12 cellular contexts compared by ENCODE assay signal in genomic region chr16:19517424-19518089, GRCh38. TPM values are rescaled to one million over a fixed set of nuclear protein-coding genes. Genes with fewer than 3 reads are reported as not detected.
A peak's percentile ranks its signal among the peaks of the same experiment; 100 is the strongest.
DNase-seq lines count a peak whose midpoint lies in the region; ATAC-seq, FAIRE-seq and TF ChIP-seq lines count a peak whose summit lies in the region.
"Had no signal": no experiment of that assay in that cellular context is flagged by ENCODE, and none has a peak within 500 bp of the region (broad histone marks: within the 10 kb centered on the region; RNA-seq: fewer than 3 reads in every experiment).

No MANE protein-coding gene starts in this region.

- no peak for TF ChIP-seq EP300 in HepG2 (IDR thresholded peaks at IDR 0.05; ENCODE audit: low read depth in 2 of 2, low read length in 2 of 2)
- no peak for TF ChIP-seq EP300 in HepG2 (CRISPR knock-in tag; IDR thresholded peaks at IDR 0.05; ENCODE audit: borderline replicate concordance)

- H3K4me1 ChIP-seq in adipocyte (ENCODE audit: control insufficient read depth, insufficient read depth, low read length) (peaks cover 35% of the 10 kb centered on the region), HepG2 (ENCODE audit: insufficient read depth, low read length) (peaks cover 57% of the 10 kb centered on the region), adrenal gland (replicated peaks in 1 of 2) (peaks cover 13 to 51% of the 10 kb centered on the region in 2 donors)

- peak; percentile 35 for DNase-seq in DMS53 (lab: John Stamatoyannopoulos, UW)
- DNase-seq in DMS53 treated with DMSO at 0.1 percent for 48 hours (lab: John Stamatoyannopoulos, UW; ENCODE audit: unreplicated experiment): no peak
- DNase-seq in M059J (ENCODE audit: low read depth): peak; percentile 84
- peak; percentile 47 for DNase-seq in adipocyte (ENCODE audit: low read depth)
- no peak for DNase-seq in HepG2 (ENCODE audit: low spot score)
- no peak for DNase-seq in D721Med (ENCODE audit: insufficient read length, low spot score)
- DNase-seq in adrenal gland: no peak
- DNase-seq: DMS79 treated with DMSO at 0.1 percent for 48 hours, heart left ventricle, NCI-H226 had no signal

- H3K27me3 ChIP-seq in adipocyte (replicated peaks; ENCODE audit: control insufficient read depth, insufficient read depth, low read length): no peaks in the 10 kb centered on the region
- no peaks in the 10 kb centered on the region; a peak in 1 of 5 replicates for H3K27me3 ChIP-seq in HepG2 (ENCODE audit: control insufficient read depth in 1 of 2, insufficient read depth in 2 of 2, low read length in 2 of 2)
- no peaks in the 10 kb centered on the region for H3K27me3 ChIP-seq in adrenal gland
- H3K27me3 ChIP-seq: heart left ventricle had no signal

- no peak overlapping the region for H2AFZ ChIP-seq in HepG2 (ENCODE audit: low read length)

- intact Hi-C loops in HepG2 (cut with micrococcal nuclease; ENCODE audit: unreplicated experiment): no loop called here
- intact Hi-C loops in adrenal gland (cut with DNase I): no loop called here

- FAIRE-seq in HepG2 (lab: Jason Lieb, UNC) (no peak), D721Med (lab: Jason Lieb, UNC) (no peak)

- peaks cover 23% of the 10 kb centered on the region for H3K36me3 ChIP-seq in adipocyte (ENCODE audit: control insufficient read depth, insufficient read depth, low read length, severe bottlenecking)
- peaks cover 6 to 27% of the 10 kb centered on the region in 2 experiments for H3K36me3 ChIP-seq in HepG2 (replicated peaks in 1 of 2; ENCODE audit: control insufficient read depth in 1 of 2, insufficient read depth in 2 of 2, low read length in 2 of 2)
- H3K36me3 ChIP-seq in adrenal gland (replicated peaks in 1 of 2): peaks cover 0 to 17% of the 10 kb centered on the region in 2 donors

- H3K79me2 ChIP-seq in HepG2 (ENCODE audit: insufficient read depth, low read length): peaks cover 17% of the 10 kb centered on the region

- in situ Hi-C loops in HepG2 (cut with HindIII; ENCODE audit: extremely low pct_ligation_motif_present, low pct_unique_long_range_greater_than_20kb): no loop called here

- H3K4me3 ChIP-seq in adipocyte (ENCODE audit: low read length): no peak overlapping the region
- no peak overlapping the region for H3K4me3 ChIP-seq in HepG2 (replicated peaks in 1 of 3; ENCODE audit: insufficient read depth in 1 of 3, low read depth in 2 of 3, low read length in 3 of 3)
- H3K4me3 ChIP-seq in adrenal gland: no peak overlapping the region
- H3K4me3 ChIP-seq: heart left ventricle had no signal

- H3K4me2 ChIP-seq in HepG2 (ENCODE audit: low read depth, low read length): no peak overlapping the region

- TF ChIP-seq POLR2A in HepG2 (IDR thresholded peaks at IDR 0.05; ENCODE audit: insufficient read depth in 1 of 2, low read depth in 2 of 2, low read length in 2 of 2) (no peak), adrenal gland (IDR thresholded peaks at IDR 0.05) (no peak)

- H3K9me3 ChIP-seq in adipocyte (ENCODE audit: control insufficient read depth, low read length) (no peaks in the 10 kb centered on the region), HepG2 (ENCODE audit: low read length) (no peaks in the 10 kb centered on the region), adrenal gland (replicated peaks in 1 of 3) (no peaks in the 10 kb centered on the region)
- H3K9me3 ChIP-seq: heart left ventricle had no signal

- WGBS in HepG2 (ENCODE audit: low lambda C conversion rate): 93% methylated on average over 8 of the region's 8 CpGs
- 84 to 91% (median 88%) methylated on average over 8 of the region's 8 CpGs for WGBS in adrenal gland, 4 donors

- ATAC-seq in HepG2 (no peak), HG02678 (IDR thresholded peaks at IDR 0.05; ENCODE audit: unreplicated experiment) (no peak)
- ATAC-seq: heart left ventricle had no signal

- no peak overlapping the region for H3K27ac ChIP-seq in HepG2 (ENCODE audit: extremely low read length, insufficient read depth, low read length)
- H3K27ac ChIP-seq in adrenal gland: no peak overlapping the region
- H3K27ac ChIP-seq: 22Rv1, heart left ventricle had no signal

- H3K9ac ChIP-seq in adipocyte (ENCODE audit: low read length) (no peak overlapping the region), HepG2 (ENCODE audit: insufficient read depth, low read depth, low read length) (no peak overlapping the region)

- TF ChIP-seq CTCF in HepG2 (CRISPR knock-in tag; IDR thresholded peaks at IDR 0.05) (no peak), D721Med (IDR thresholded peaks at IDR 0.05; ENCODE audit: insufficient read depth, missing control alignments) (no peak), adrenal gland (IDR thresholded peaks at IDR 0.05) (no peak)

- POLR2A ChIA-PET in HepG2 (lab: Yijun Ruan, JAX): no interaction called here

- no peak for TF ChIP-seq RAD21 in HepG2 (CRISPR knock-in tag; IDR thresholded peaks at IDR 0.05)

- BruUV-seq in HepG2 (replicated peaks; lab: Mats Ljungman, UMichigan): no TSS peak

- H4K20me1 ChIP-seq in HepG2 (ENCODE audit: insufficient read depth, low read length): no peaks in the 10 kb centered on the region

- CTCF ChIA-PET in HepG2 (lab: Yijun Ruan, JAX; ENCODE audit: low intra/inter-chr PET ratio, low total read pairs): no interaction called here

RNA-seq across cellular contexts. Expression of gene GDE1, which starts 4.3 kb away (rescaled TPM):
- 62.4 and 65.7 TPM in 2 replicates for total RNA-seq in M059J (2014; rRNA removed; shearing (Covaris generic))
- total RNA-seq in HepG2 (2016; rRNA removed; fragmentation: Illumina TruSeq; extraction: Trizol): 55.1 and 59.0 TPM in 2 replicates
- total RNA-seq in HepG2 (2016; cell fraction: cytosol; rRNA removed; fragmentation: Illumina TruSeq; extraction: Trizol; ENCODE audit: low read depth): 52.9 and 57.5 TPM in 2 replicates
- 45.6 and 63.3 TPM in 2 replicates for total RNA-seq in HepG2 (2016; cell fraction: insoluble cytoplasmic fraction; rRNA removed; fragmentation: Illumina TruSeq; extraction: Trizol)
- 123 and 138 TPM in 2 replicates for total RNA-seq in HepG2 (2016; cell fraction: membrane; rRNA removed; fragmentation: Illumina TruSeq; extraction: Trizol)
- total RNA-seq in HepG2 (2016; cell fraction: nucleus; rRNA removed; fragmentation: Illumina TruSeq; extraction: Trizol): 45.2 and 50.8 TPM in 2 replicates
- 35.9 and 38.9 TPM in 2 replicates for polyA plus RNA-seq in HepG2 (2011; rRNA removed)
- polyA plus RNA-seq in HepG2 (2011; cell fraction: cytosol; rRNA removed): 27.6 and 46.5 TPM in 2 replicates
- polyA plus RNA-seq in HepG2 (2011; cell fraction: nucleus; rRNA removed): 10.9 and 16.7 TPM in 2 replicates
- 89.0 and 119 TPM in 2 replicates for polyA plus RNA-seq in HepG2 (2012)
- polyA plus RNA-seq in HepG2 (2016; cell fraction: cytosol; fragmentation: Illumina TruSeq; extraction: Trizol; ENCODE audit: low read depth): 80.4 and 81.8 TPM in 2 replicates
- 50.5 and 58.3 TPM in 2 replicates for polyA plus RNA-seq in HepG2 (2016; cell fraction: insoluble cytoplasmic fraction; fragmentation: Illumina TruSeq; extraction: Trizol; ENCODE audit: low read depth)
- polyA plus RNA-seq in HepG2 (2016; cell fraction: membrane; fragmentation: Illumina TruSeq; extraction: Trizol; ENCODE audit: low read depth): 115 and 129 TPM in 2 replicates
- polyA plus RNA-seq in HepG2 (2016; cell fraction: nucleus; fragmentation: Illumina TruSeq; extraction: Trizol; ENCODE audit: insufficient read depth, low read depth): 61.2 and 70.9 TPM in 2 replicates
- polyA minus RNA-seq in HepG2 (2011; rRNA and poly(A)+ RNA removed; ENCODE audit: low replicate concordance): 12.3 and 18.4 TPM in 2 replicates
- polyA minus RNA-seq in HepG2 (2011; cell fraction: cytosol; rRNA and poly(A)+ RNA removed): 24.4 and 28.3 TPM in 2 replicates
- 15.5 and 36.3 TPM in 2 replicates for polyA minus RNA-seq in HepG2 (2011; cell fraction: nucleus; rRNA and poly(A)+ RNA removed)
- 10 to 100 TPM; 47.0 to 91.8 (median 65.5) TPM for total RNA-seq in adrenal gland
- 10 to 100 TPM; 20.1 to 70.5 (median 24.7) TPM for polyA plus RNA-seq in adrenal gland

RNA-seq across cellular contexts. Expression of gene CCP110, which starts 6.2 kb away (rescaled TPM):
- 7.9 and 11.4 TPM in 2 replicates for total RNA-seq in M059J (2014; rRNA removed; shearing (Covaris generic))
- 11.1 and 19.9 TPM in 2 replicates for total RNA-seq in HepG2 (2016; rRNA removed; fragmentation: Illumina TruSeq; extraction: Trizol)
- 1.7 and 2.6 TPM in 2 replicates for total RNA-seq in HepG2 (2016; cell fraction: cytosol; rRNA removed; fragmentation: Illumina TruSeq; extraction: Trizol; ENCODE audit: low read depth)
- total RNA-seq in HepG2 (2016; cell fraction: insoluble cytoplasmic fraction; rRNA removed; fragmentation: Illumina TruSeq; extraction: Trizol): 10.2 and 19.5 TPM in 2 replicates
- total RNA-seq in HepG2 (2016; cell fraction: membrane; rRNA removed; fragmentation: Illumina TruSeq; extraction: Trizol): 7.1 and 7.9 TPM in 2 replicates
- total RNA-seq in HepG2 (2016; cell fraction: nucleus; rRNA removed; fragmentation: Illumina TruSeq; extraction: Trizol): 15.4 and 17.2 TPM in 2 replicates
- polyA plus RNA-seq in HepG2 (2011; rRNA removed): 8.6 and 10.0 TPM in 2 replicates
- polyA plus RNA-seq in HepG2 (2011; cell fraction: cytosol; rRNA removed): 3.3 and 5.1 TPM in 2 replicates
- 6.8 and 10.0 TPM in 2 replicates for polyA plus RNA-seq in HepG2 (2011; cell fraction: nucleus; rRNA removed)
- polyA plus RNA-seq in HepG2 (2012): 17.7 and 18.2 TPM in 2 replicates
- polyA plus RNA-seq in HepG2 (2016; cell fraction: cytosol; fragmentation: Illumina TruSeq; extraction: Trizol; ENCODE audit: low read depth): 0.46 and 0.52 TPM in 2 replicates
- polyA plus RNA-seq in HepG2 (2016; cell fraction: insoluble cytoplasmic fraction; fragmentation: Illumina TruSeq; extraction: Trizol; ENCODE audit: low read depth): 19.6 and 20.5 TPM in 2 replicates
- 2.5 and 2.6 TPM in 2 replicates for polyA plus RNA-seq in HepG2 (2016; cell fraction: membrane; fragmentation: Illumina TruSeq; extraction: Trizol; ENCODE audit: low read depth)
- 23.8 and 24.5 TPM in 2 replicates for polyA plus RNA-seq in HepG2 (2016; cell fraction: nucleus; fragmentation: Illumina TruSeq; extraction: Trizol; ENCODE audit: insufficient read depth, low read depth)
- polyA minus RNA-seq in HepG2 (2011; rRNA and poly(A)+ RNA removed; ENCODE audit: low replicate concordance): 3.5 and 5.4 TPM in 2 replicates
- polyA minus RNA-seq in HepG2 (2011; cell fraction: cytosol; rRNA and poly(A)+ RNA removed): 7.8 and 8.1 TPM in 2 replicates
- polyA minus RNA-seq in HepG2 (2011; cell fraction: nucleus; rRNA and poly(A)+ RNA removed): 18.4 and 23.4 TPM in 2 replicates
- 10 to 100 TPM in 4 of 8 donors, 1 to 10 TPM in 4; 6.2 to 14.0 (median 10.0) TPM for total RNA-seq in adrenal gland
- 10 to 100 TPM in 1 of 3 donors, 1 to 10 TPM in 2; 3.0 to 10.4 (median 6.1) TPM for polyA plus RNA-seq in adrenal gland

RNA-seq across cellular contexts. Expression of gene VPS35L, which starts 37.9 kb away (rescaled TPM):
- total RNA-seq in M059J (2014; rRNA removed; shearing (Covaris generic)): 21.0 and 26.3 TPM in 2 replicates
- total RNA-seq in HepG2 (2016; rRNA removed; fragmentation: Illumina TruSeq; extraction: Trizol) (0.97 and 1.4 TPM in 2 replicates), adrenal gland (10 to 100 TPM; 59.0 to 96.7 (median 69.5) TPM)
- total RNA-seq in HepG2 (2016; cell fraction: cytosol; rRNA removed; fragmentation: Illumina TruSeq; extraction: Trizol; ENCODE audit: low read depth): 1.1 and 1.5 TPM in 2 replicates
- 0.76 and 1.1 TPM in 2 replicates for total RNA-seq in HepG2 (2016; cell fraction: insoluble cytoplasmic fraction; rRNA removed; fragmentation: Illumina TruSeq; extraction: Trizol)
- 1.9 and 2.0 TPM in 2 replicates for total RNA-seq in HepG2 (2016; cell fraction: membrane; rRNA removed; fragmentation: Illumina TruSeq; extraction: Trizol)
- 1.5 and 1.6 TPM in 2 replicates for total RNA-seq in HepG2 (2016; cell fraction: nucleus; rRNA removed; fragmentation: Illumina TruSeq; extraction: Trizol)
- polyA plus RNA-seq in HepG2 (2011; rRNA removed) (1.6 and 1.9 TPM in 2 replicates), adrenal gland (10 to 100 TPM; 50.8 to 72.4 (median 68.3) TPM)
- polyA plus RNA-seq in HepG2 (2011; cell fraction: cytosol; rRNA removed): 1.5 and 1.8 TPM in 2 replicates
- polyA plus RNA-seq in HepG2 (2011; cell fraction: nucleus; rRNA removed): 2.1 and 2.7 TPM in 2 replicates
- 2.7 and 3.0 TPM in 2 replicates for polyA plus RNA-seq in HepG2 (2012)
- polyA plus RNA-seq in HepG2 (2016; cell fraction: cytosol; fragmentation: Illumina TruSeq; extraction: Trizol; ENCODE audit: low read depth): 0.57 and 0.96 TPM in 2 replicates
- 1.3 and 1.4 TPM in 2 replicates for polyA plus RNA-seq in HepG2 (2016; cell fraction: insoluble cytoplasmic fraction; fragmentation: Illumina TruSeq; extraction: Trizol; ENCODE audit: low read depth)
- 1.2 and 1.5 TPM in 2 replicates for polyA plus RNA-seq in HepG2 (2016; cell fraction: membrane; fragmentation: Illumina TruSeq; extraction: Trizol; ENCODE audit: low read depth)
- 1.2 and 1.7 TPM in 2 replicates for polyA plus RNA-seq in HepG2 (2016; cell fraction: nucleus; fragmentation: Illumina TruSeq; extraction: Trizol; ENCODE audit: insufficient read depth, low read depth)
- polyA minus RNA-seq in HepG2 (2011; rRNA and poly(A)+ RNA removed; ENCODE audit: low replicate concordance): 4.2 and 19.9 TPM in 2 replicates
- 1.2 and 3.5 TPM in 2 replicates for polyA minus RNA-seq in HepG2 (2011; cell fraction: cytosol; rRNA and poly(A)+ RNA removed)
- polyA minus RNA-seq in HepG2 (2011; cell fraction: nucleus; rRNA and poly(A)+ RNA removed): 5.8 and 9.1 TPM in 2 replicates

Comparison
In these comparisons a context has a peak if more than half of its experiments do, and no peak if none do; other contexts are left out.
1. DNase-seq: peak in DMS53 (single experiment), M059J (single experiment) and adipocyte (single experiment); none in DMS53 treated with DMSO at 0.1 percent for 48 hours (single experiment), HepG2 (single experiment), D721Med (single experiment) and adrenal gland (0 of 7).